8 cellular contexts compared by ENCODE assay signal in genomic region chr2:197360744-197361156, GRCh38. TPM values are rescaled to one million over a fixed set of nuclear protein-coding genes. Genes with fewer than 3 reads are reported as not detected.
DNase-seq lines count a peak whose midpoint lies in the region; ATAC-seq and TF ChIP-seq lines count a peak whose summit lies in the region.

No MANE protein-coding gene starts in this region.

- H3K27me3 ChIP-seq in Caco-2 (replicated peaks; ENCODE audit: control insufficient read depth, insufficient read depth, low read length) (no peaks in the 10 kb centered on the region), left ventricle myocardium inferior (ENCODE audit: low read depth) (no peaks in the 10 kb centered on the region)

- intact Hi-C loops in Caco-2 (cut with micrococcal nuclease; ENCODE audit: unreplicated experiment) (no loop called here), posterior cingulate gyrus (cut with DNase I) (no loop called here), left ventricle myocardium inferior (cut with micrococcal nuclease) (no loop called here)

- peaks cover 7% of the 10 kb centered on the region for H3K4me1 Mint-ChIP-seq in Caco-2 (ENCODE audit: low read depth, unreplicated experiment)

- DNase-seq in GM03348 (ENCODE audit: low spot score) (peak; percentile 74), fibroblast of the aortic adventitia (ENCODE audit: low read depth) (peak; percentile 51), Caco-2 (no peak), HEK293T (ENCODE audit: extremely low spot score) (no peak), posterior cingulate gyrus (no peak), left ventricle myocardium inferior (no peak)

- TF ChIP-seq CTCF in fibroblast of the aortic adventitia (IDR thresholded peaks at IDR 0.05; ENCODE audit: insufficient read depth, low read length) (no peak), Caco-2 (IDR thresholded peaks at IDR 0.05; ENCODE audit: insufficient read depth in 1 of 2, low read depth in 1 of 2, low read length in 1 of 2, severe bottlenecking in 1 of 2, unreplicated experiment in 1 of 2) (no peak), left ventricle myocardium inferior (IDR thresholded peaks at IDR 0.05; ENCODE audit: borderline replicate concordance) (no peak)

- no peak overlapping the region for H3K27ac Mint-ChIP-seq in Caco-2 (ENCODE audit: unreplicated experiment)

- H3K9me3 Mint-ChIP-seq in Caco-2 (ENCODE audit: unreplicated experiment) = no peaks in the 10 kb centered on the region

- H3K36me3 Mint-ChIP-seq in Caco-2 (ENCODE audit: insufficient read depth, unreplicated experiment) = no peaks in the 10 kb centered on the region

- no peaks in the 10 kb centered on the region for H3K27me3 Mint-ChIP-seq in Caco-2 (ENCODE audit: insufficient read depth, unreplicated experiment)

- H3K9me3 ChIP-seq in Caco-2 (no peaks in the 10 kb centered on the region), left ventricle myocardium inferior (replicated peaks) (peaks cover 4% of the 10 kb centered on the region)

- no peaks in the 10 kb centered on the region for H3K36me3 ChIP-seq in Caco-2 (ENCODE audit: control insufficient read depth, insufficient read depth, low read length)
- no peaks in the 10 kb centered on the region for H3K36me3 ChIP-seq in left ventricle myocardium inferior

- H3K4me3 ChIP-seq in fibroblast of the aortic adventitia (ENCODE audit: low read depth, low read length) (no peak overlapping the region), Caco-2 (ENCODE audit: low read depth, low read length) (no peak overlapping the region), left ventricle myocardium inferior (no peak overlapping the region)

- H3K4me3 Mint-ChIP-seq in Caco-2 (ENCODE audit: unreplicated experiment) = no peak overlapping the region

- no peak overlapping the region for H3K27ac ChIP-seq in left ventricle myocardium inferior (replicated peaks)

- ATAC-seq in GM19372 (IDR thresholded peaks at IDR 0.05; ENCODE audit: low read depth, unreplicated experiment) (peak; percentile 47), HG03354 (IDR thresholded peaks at IDR 0.05; ENCODE audit: poor library complexity, severe bottlenecking, unreplicated experiment) (peak; percentile 79)

- POLR2A ChIA-PET in Caco-2 (lab: Charles Lee) = no interaction called here
- POLR2A ChIA-PET in HEK293T (lab: Yijun Ruan, JAX) = no interaction called here

- peaks cover 12% of the 10 kb centered on the region for H3K4me1 ChIP-seq in Caco-2
- no peaks in the 10 kb centered on the region for H3K4me1 ChIP-seq in left ventricle myocardium inferior

- CTCF ChIA-PET in Caco-2 (lab: Charles Lee) (no interaction called here), HEK293T (lab: Yijun Ruan, JAX) (interaction anchor here (0.6 kb wide), 1 partner anchor 475 kb away, joined by 4 read pairs; no protein-coding TSS in a partner anchor)

- no TSS peak for BruUV-seq in Caco-2 (replicated peaks; lab: Mats Ljungman, UMichigan)

TF ChIP-seq in HEK293T, 16 proteins besides CTCF, POLR2A, EP300 and RAD21:
- no peak for TF ChIP-seq CTBP1 (IDR thresholded peaks at IDR 0.05; ENCODE audit: borderline replicate concordance)
- no peak for TF ChIP-seq LEF1 (IDR thresholded peaks at IDR 0.05; ENCODE audit: borderline replicate concordance)
- TF ChIP-seq PKNOX1 (IDR thresholded peaks at IDR 0.05) = no peak
- TF ChIP-seq HDGF (IDR thresholded peaks at IDR 0.05; ENCODE audit: borderline replicate concordance) = no peak

RNA-seq across cellular contexts. Expression of gene ANKRD44, which starts 50.2 kb away (rescaled TPM):
- total RNA-seq in fibroblast of the aortic adventitia (ENCODE audit: low replicate concordance) = 2.5 and 29.2 TPM in 2 replicates
- 1.0 and 3.1 TPM in 2 replicates for total RNA-seq in Caco-2 (2022)
- total RNA-seq in left ventricle myocardium inferior = 7.1 TPM

Comparison
In these comparisons a context has a peak if more than half of its experiments do, and no peak if none do; other contexts are left out.
1. DNase-seq: peak in GM03348 (single experiment) and fibroblast of the aortic adventitia (single experiment); none in Caco-2 (0 of 2), HEK293T (single experiment), posterior cingulate gyrus (0 of 10) and left ventricle myocardium inferior (single experiment).